28 cellular contexts compared by ENCODE assay signal in the genomic region with DNA sequence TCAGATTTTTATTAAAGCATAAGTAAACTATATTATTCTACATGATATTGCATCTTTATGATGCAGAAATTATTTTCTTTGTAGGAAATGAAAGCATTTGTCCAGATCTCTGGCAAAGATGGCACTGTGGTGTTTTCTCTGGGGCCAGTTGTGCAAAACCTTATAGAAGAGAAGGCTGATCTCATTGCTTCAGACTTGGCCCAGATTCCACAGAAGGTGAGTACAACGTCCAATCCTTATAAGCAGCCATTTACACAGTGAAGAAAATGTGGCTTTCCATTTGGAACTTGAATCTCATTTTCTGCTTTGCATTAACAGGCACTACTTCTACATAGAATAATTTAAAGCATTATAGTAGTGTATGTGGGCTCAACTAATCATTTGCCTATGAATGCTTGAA. TPM values are rescaled to one million over a fixed set of nuclear protein-coding genes. Genes with fewer than 3 reads are reported as not detected.
A peak's percentile ranks its signal among the peaks of the same experiment; 100 is the strongest.
DNase-seq lines count a peak whose midpoint lies in the region; ATAC-seq and TF ChIP-seq lines count a peak whose summit lies in the region.
"Had no signal": no experiment of that assay in that cellular context is flagged by ENCODE, and none has a peak within 500 bp of the region (broad histone marks: within the 10 kb centered on the region; RNA-seq: fewer than 3 reads in every experiment).

No MANE protein-coding gene starts in this region.

- no peaks in the 10 kb centered on the region for H3K27me3 Mint-ChIP-seq in Calu3 (ENCODE audit: unreplicated experiment)
- H3K27me3 Mint-ChIP-seq: CD4-positive, alpha-beta memory T cell; CD4-positive, CD25-positive, alpha-beta regulatory T cell; CD8-positive, alpha-beta memory T cell had no signal

- H3K27me3 ChIP-seq in liver (ENCODE audit: control insufficient read depth in 4 of 4, insufficient read depth in 4 of 4, low read length in 3 of 4) (no peaks in the 10 kb centered on the region), colonic mucosa (no peaks in the 10 kb centered on the region)
- H3K27me3 ChIP-seq: BE2C, BLaER1 had no signal

- H3K36me3 ChIP-seq in liver (ENCODE audit: control insufficient read depth in 4 of 4, insufficient read depth in 3 of 4, low read depth in 1 of 4, low read length in 3 of 4): no peaks in the 10 kb centered on the region
- H3K36me3 ChIP-seq in colonic mucosa: no peaks in the 10 kb centered on the region
- H3K36me3 ChIP-seq: BE2C, BLaER1 had no signal

- intact Hi-C loops in Calu3 (cut with micrococcal nuclease; ENCODE audit: unreplicated experiment) (no loop called here), colonic mucosa (cut with DNase I) (no loop called here)

- ATAC-seq in left lobe of liver: peak; percentile 75
- ATAC-seq: A549, GM12878 had no signal

- H3K27ac ChIP-seq in liver (ENCODE audit: low read depth in 1 of 2, low read length in 2 of 2) (no peak overlapping the region), colonic mucosa (no peak overlapping the region)
- H3K27ac ChIP-seq: 22Rv1, BLaER1 had no signal

- no TSS peak for BruUV-seq in Calu3 (replicated peaks; lab: Mats Ljungman, UMichigan)

- peaks cover 0 to 3% (median 0%) of the 10 kb centered on the region in 4 donors for H3K4me1 ChIP-seq in liver (ENCODE audit: control insufficient read depth in 4 of 4, insufficient read depth in 4 of 4, low read length in 3 of 4)
- no peaks in the 10 kb centered on the region for H3K4me1 ChIP-seq in colonic mucosa
- H3K4me1 ChIP-seq: BE2C had no signal

- no peaks in the 10 kb centered on the region for H3K36me3 Mint-ChIP-seq in Calu3 (ENCODE audit: insufficient read depth, unreplicated experiment)
- H3K36me3 Mint-ChIP-seq: CD14-positive monocyte; CD4-positive, alpha-beta memory T cell; CD4-positive, CD25-positive, alpha-beta regulatory T cell; CD8-positive, alpha-beta memory T cell had no signal

- H3K9ac ChIP-seq in liver (ENCODE audit: low read depth in 1 of 2, low read length in 2 of 2): no peak overlapping the region
- no peak overlapping the region for H3K9ac ChIP-seq in colonic mucosa (ENCODE audit: low read depth in 2 of 2, low read length in 2 of 2)
- H3K9ac ChIP-seq: BLaER1 had no signal

- H3K9me3 ChIP-seq in liver (ENCODE audit: control insufficient read depth in 4 of 4, low read length in 3 of 4): no peaks in the 10 kb centered on the region
- H3K9me3 ChIP-seq in colonic mucosa: no peaks in the 10 kb centered on the region
- H3K9me3 ChIP-seq: BE2C, BLaER1 had no signal

- 27% methylated on average over 1 of the region's 1 CpG for WGBS in liver

- DNase-seq in Calu3 (no peak), left lobe of liver (ENCODE audit: low spot score) (no peak), renal cortical epithelial cell (ENCODE audit: low read depth) (peak; percentile 43), DMS 273 (lab: John Stamatoyannopoulos, UW; ENCODE audit: unreplicated experiment) (no peak), AG20443 (ENCODE audit: low spot score) (no peak), NCI-H2227 (lab: John Stamatoyannopoulos, UW; ENCODE audit: unreplicated experiment) (no peak), colonic mucosa (no peak)
- DNase-seq: BE2C; C1 segment of cervical spinal cord; CD4-positive, alpha-beta memory T cell; CD4-positive, CD25-positive, alpha-beta regulatory T cell; CD8-positive, alpha-beta memory T cell; COR-L47; DMS 273 treated with DMSO at 0.1 percent for 48 hours; DMS153; DMS53; DMS79; DND-41; EL; GDM1 had no signal

- peak overlapping the region; percentile 43 for H3K4me3 Mint-ChIP-seq in Calu3 (ENCODE audit: low read depth, unreplicated experiment)
- H3K4me3 Mint-ChIP-seq: CD14-positive monocyte; CD4-positive, CD25-positive, alpha-beta regulatory T cell; CD8-positive, alpha-beta memory T cell had no signal

- no peak overlapping the region for H3K27ac Mint-ChIP-seq in Calu3 (ENCODE audit: unreplicated experiment)
- H3K27ac Mint-ChIP-seq: CD14-positive monocyte; CD4-positive, alpha-beta memory T cell; CD4-positive, CD25-positive, alpha-beta regulatory T cell; CD8-positive, alpha-beta memory T cell had no signal

- H3K4me3 ChIP-seq in liver (ENCODE audit: low read depth in 1 of 3, low read length in 3 of 3): no peak overlapping the region
- no peak overlapping the region for H3K4me3 ChIP-seq in colonic mucosa
- H3K4me3 ChIP-seq: A549, BLaER1, GM12878 had no signal

- no peak for TF ChIP-seq RAD21 in liver (IDR thresholded peaks at IDR 0.05)

- H3K9me3 Mint-ChIP-seq in Calu3 (ENCODE audit: low read depth, unreplicated experiment): no peaks in the 10 kb centered on the region

- peaks cover 34% of the 10 kb centered on the region for H3K4me1 Mint-ChIP-seq in Calu3 (ENCODE audit: low read depth, unreplicated experiment)
- H3K4me1 Mint-ChIP-seq: CD14-positive monocyte; CD4-positive, alpha-beta memory T cell; CD4-positive, CD25-positive, alpha-beta regulatory T cell; CD8-positive, alpha-beta memory T cell had no signal

- TF ChIP-seq CTCF in Calu3 (IDR thresholded peaks at IDR 0.05; ENCODE audit: unreplicated experiment): no peak
- TF ChIP-seq CTCF in liver (IDR thresholded peaks at IDR 0.05; ENCODE audit: low read depth, low read length, missing input control): no peak
- TF ChIP-seq CTCF in colonic mucosa (IDR thresholded peaks at IDR 0.05): no peak

- CTCF ChIA-PET in Calu3 (lab: Charles Lee): no interaction called here

TF ChIP-seq in liver, 16 proteins besides CTCF, POLR2A, EP300 and RAD21:
- TF ChIP-seq JUND (IDR thresholded peaks at IDR 0.05) (no peak), RXRA (IDR thresholded peaks at IDR 0.05) (peak in 1 of 2 donors; percentile 10), TAF1 (conservative IDR thresholded peaks at IDR 0.05) (no peak), HNF4G (IDR thresholded peaks at IDR 0.05) (no peak), NR2F2 (IDR thresholded peaks at IDR 0.05) (no peak), EGR1 (IDR thresholded peaks at IDR 0.05; ENCODE audit: low read depth in 2 of 2) (no peak), HNF4A (conservative IDR thresholded peaks at IDR 0.05) (peak; percentile 48 to 67), FOXA1 (IDR thresholded peaks at IDR 0.05) (no peak), GABPA (IDR thresholded peaks at IDR 0.05 in 1 of 2, conservative IDR thresholded peaks at IDR 0.05 in 1 of 2) (no peak), FOXA2 (IDR thresholded peaks at IDR 0.05) (no peak), ZBTB33 (IDR thresholded peaks at IDR 0.05) (no peak), YY1 (IDR thresholded peaks at IDR 0.05) (peak; percentile 30), MAX (IDR thresholded peaks at IDR 0.05) (no peak), SP1 (IDR thresholded peaks at IDR 0.05) (no peak)
- TF ChIP-seq, protein P1, sequence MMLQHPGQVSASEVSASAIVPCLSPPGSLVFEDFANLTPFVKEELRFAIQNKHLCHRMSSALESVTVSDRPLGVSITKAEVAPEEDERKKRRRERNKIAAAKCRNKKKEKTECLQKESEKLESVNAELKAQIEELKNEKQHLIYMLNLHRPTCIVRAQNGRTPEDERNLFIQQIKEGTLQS (IDR thresholded peaks at IDR 0.05): no peak
- TF ChIP-seq, protein P2, sequence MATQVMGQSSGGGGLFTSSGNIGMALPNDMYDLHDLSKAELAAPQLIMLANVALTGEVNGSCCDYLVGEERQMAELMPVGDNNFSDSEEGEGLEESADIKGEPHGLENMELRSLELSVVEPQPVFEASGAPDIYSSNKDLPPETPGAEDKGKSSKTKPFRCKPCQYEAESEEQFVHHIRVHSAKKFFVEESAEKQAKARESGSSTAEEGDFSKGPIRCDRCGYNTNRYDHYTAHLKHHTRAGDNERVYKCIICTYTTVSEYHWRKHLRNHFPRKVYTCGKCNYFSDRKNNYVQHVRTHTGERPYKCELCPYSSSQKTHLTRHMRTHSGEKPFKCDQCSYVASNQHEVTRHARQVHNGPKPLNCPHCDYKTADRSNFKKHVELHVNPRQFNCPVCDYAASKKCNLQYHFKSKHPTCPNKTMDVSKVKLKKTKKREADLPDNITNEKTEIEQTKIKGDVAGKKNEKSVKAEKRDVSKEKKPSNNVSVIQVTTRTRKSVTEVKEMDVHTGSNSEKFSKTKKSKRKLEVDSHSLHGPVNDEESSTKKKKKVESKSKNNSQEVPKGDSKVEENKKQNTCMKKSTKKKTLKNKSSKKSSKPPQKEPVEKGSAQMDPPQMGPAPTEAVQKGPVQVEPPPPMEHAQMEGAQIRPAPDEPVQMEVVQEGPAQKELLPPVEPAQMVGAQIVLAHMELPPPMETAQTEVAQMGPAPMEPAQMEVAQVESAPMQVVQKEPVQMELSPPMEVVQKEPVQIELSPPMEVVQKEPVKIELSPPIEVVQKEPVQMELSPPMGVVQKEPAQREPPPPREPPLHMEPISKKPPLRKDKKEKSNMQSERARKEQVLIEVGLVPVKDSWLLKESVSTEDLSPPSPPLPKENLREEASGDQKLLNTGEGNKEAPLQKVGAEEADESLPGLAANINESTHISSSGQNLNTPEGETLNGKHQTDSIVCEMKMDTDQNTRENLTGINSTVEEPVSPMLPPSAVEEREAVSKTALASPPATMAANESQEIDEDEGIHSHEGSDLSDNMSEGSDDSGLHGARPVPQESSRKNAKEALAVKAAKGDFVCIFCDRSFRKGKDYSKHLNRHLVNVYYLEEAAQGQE (IDR thresholded peaks at IDR 0.05): no peak

RNA-seq across cellular contexts. Expression of gene UGT2B7, which starts 6.9 kb away (rescaled TPM):
- total RNA-seq in Calu3 (2022) (16.6 and 25.5 TPM in 2 replicates), left lobe of liver (218 TPM), liver (100 to 1,000 TPM in 1 of 2 donors, 1 to 10 TPM in 1; 5.9 to 185 TPM), renal cortical epithelial cell (137 and 190 TPM in 2 replicates), colonic mucosa (1 to 10 TPM; 3.0 to 8.4 TPM)
- polyA plus RNA-seq in liver: 100 to 1,000 TPM; 143 to 198 TPM
- total RNA-seq: CD4-positive, alpha-beta memory T cell; CD4-positive, CD25-positive, alpha-beta regulatory T cell; CD8-positive, alpha-beta memory T cell; Daoy; G401 had no signal
- polyA plus RNA-seq: CD14-positive monocyte; CD4-positive, alpha-beta memory T cell; CD4-positive, CD25-positive, alpha-beta regulatory T cell; CD8-positive, alpha-beta memory T cell had no signal
